In genomic region chr11:64148200-64148916, GRCh38 we compare ENCODE assay signal across 8 cellular contexts. TPM values are rescaled to one million over a fixed set of nuclear protein-coding genes. Genes with fewer than 3 reads are reported as not detected.
DNase-seq lines count a peak whose midpoint lies in the region; ATAC-seq and TF ChIP-seq lines count a peak whose summit lies in the region.

No MANE protein-coding gene starts in this region.

- no peaks in the 10 kb centered on the region for H3K27me3 ChIP-seq in HAP-1 (ENCODE audit: low read depth)
- H3K27me3 ChIP-seq in endodermal cell (ENCODE audit: control insufficient read depth, insufficient read depth, low read length, poor library complexity, severe bottlenecking) = no peaks in the 10 kb centered on the region

- H3K4me1 Mint-ChIP-seq in activated CD8-positive, alpha-beta memory T cell treated with anti-CD3 and anti-CD28 coated beads, Interleukin-2, amount 10 ng/mL, durations not matched to agents 7 days and 5 days = peaks cover 3% of the 10 kb centered on the region
- peaks cover 3% of the 10 kb centered on the region for H3K4me1 Mint-ChIP-seq in endodermal cell

- DNase-seq in AG10803 (ENCODE audit: low read depth) (peak; percentile 66), HAP-1 (ENCODE audit: low spot score in 2 of 2) (peak; percentile 83 to 91), NCI-H82 (lab: John Stamatoyannopoulos, UW) (peak; percentile 84), endodermal cell (peak; percentile 94), midbrain (lab: John Stamatoyannopoulos, UW) (peak; percentile 91)
- DNase-seq in activated CD8-positive, alpha-beta memory T cell treated with anti-CD3 and anti-CD28 coated beads, Interleukin-2, amount 10 ng/mL, durations not matched to agents 7 days and 5 days = peak; percentile 79
- DNase-seq in stimulated activated CD8-positive, alpha-beta memory T cell treated with anti-CD3 and anti-CD28 coated beads, Interleukin-15, amount 100 ng/mL, for 4 hours (ENCODE audit: low read depth in 2 of 2) = peak; percentile 37 to 42

- TF ChIP-seq CTCF in AG10803 (conservative IDR thresholded peaks at IDR 0.05; ENCODE audit: low read length) (peak; percentile 90), endodermal cell (conservative IDR thresholded peaks at IDR 0.05) (peak; percentile 97)

- 30 to 45% methylated on average over 4 to 18 of the region's 19 CpGs for WGBS in endodermal cell (ENCODE audit: insufficient coverage in 1 of 2, insufficient read length in 1 of 2), 2 experiments

- H3K36me3 ChIP-seq in HAP-1 (replicated peaks) = peaks cover 7% of the 10 kb centered on the region
- H3K36me3 ChIP-seq in endodermal cell (ENCODE audit: control insufficient read depth, insufficient read depth, low read length) = no peaks in the 10 kb centered on the region

- in situ Hi-C loops in HAP-1 (cut with MboI; ENCODE audit: low sequenced_read_pairs) = loop anchor here (5.0 kb wide), 1 partner anchor 311 kb away; the partner anchor contains the start of gene MARK2

- CTCF ChIA-PET in activated CD8-positive, alpha-beta memory T cell treated with anti-CD3 and anti-CD28 coated beads, Interleukin-2, amount 10 ng/mL, durations not matched to agents 7 days and 5 days (lab: Charles Lee) = interaction anchor here (0.6 to 9.0 kb wide), 15 partner anchors 10 to 380 kb away, joined by 3 to 123 read pairs (median 3); partner anchors contain the start of genes MARK2 and ZFTA

- peak; percentile 59 for ATAC-seq in activated CD8-positive, alpha-beta memory T cell treated with anti-CD3 and anti-CD28 coated beads, Interleukin-2, amount 10 ng/mL, durations not matched to agents 7 days and 5 days
- ATAC-seq in HG03469 (IDR thresholded peaks at IDR 0.05; ENCODE audit: unreplicated experiment) = no peak

- H3K4me3 Mint-ChIP-seq in activated CD8-positive, alpha-beta memory T cell treated with anti-CD3 and anti-CD28 coated beads, Interleukin-2, amount 10 ng/mL, durations not matched to agents 7 days and 5 days = no peak overlapping the region
- no peak overlapping the region for H3K4me3 Mint-ChIP-seq in endodermal cell

- peak overlapping the region; percentile 93 for H3K27ac ChIP-seq in endodermal cell (ENCODE audit: low read depth, low read length)

- H3K36me3 Mint-ChIP-seq in activated CD8-positive, alpha-beta memory T cell treated with anti-CD3 and anti-CD28 coated beads, Interleukin-2, amount 10 ng/mL, durations not matched to agents 7 days and 5 days = no peaks in the 10 kb centered on the region
- H3K36me3 Mint-ChIP-seq in endodermal cell (ENCODE audit: low read depth) = peaks cover 2% of the 10 kb centered on the region

- no peak overlapping the region for H3K9ac ChIP-seq in endodermal cell (ENCODE audit: extremely low read depth, low read length, poor library complexity, severe bottlenecking)

- H3K4me1 ChIP-seq in HAP-1 (peaks cover 8% of the 10 kb centered on the region; the same call in 1 of the 2 replicates), endodermal cell (ENCODE audit: control insufficient read depth, insufficient read depth, low read length) (no peaks in the 10 kb centered on the region)

- H3K27ac Mint-ChIP-seq in activated CD8-positive, alpha-beta memory T cell treated with anti-CD3 and anti-CD28 coated beads, Interleukin-2, amount 10 ng/mL, durations not matched to agents 7 days and 5 days = no peak overlapping the region
- H3K27ac Mint-ChIP-seq in endodermal cell = no peak overlapping the region

- H3K9me3 ChIP-seq in HAP-1 (no peaks in the 10 kb centered on the region), endodermal cell (ENCODE audit: control insufficient read depth, low read length) (no peaks in the 10 kb centered on the region)

- H3K4me3 ChIP-seq in AG10803 (ENCODE audit: low read length) (no peak overlapping the region), HAP-1 (no peak overlapping the region), endodermal cell (ENCODE audit: low read length) (no peak overlapping the region)

- no peaks in the 10 kb centered on the region for H3K27me3 Mint-ChIP-seq in activated CD8-positive, alpha-beta memory T cell treated with anti-CD3 and anti-CD28 coated beads, Interleukin-2, amount 10 ng/mL, durations not matched to agents 7 days and 5 days
- H3K27me3 Mint-ChIP-seq in endodermal cell (ENCODE audit: insufficient read depth) = peaks cover 4% of the 10 kb centered on the region

- no peaks in the 10 kb centered on the region for H3K9me3 Mint-ChIP-seq in activated CD8-positive, alpha-beta memory T cell treated with anti-CD3 and anti-CD28 coated beads, Interleukin-2, amount 10 ng/mL, durations not matched to agents 7 days and 5 days (ENCODE audit: low read depth)
- H3K9me3 Mint-ChIP-seq in endodermal cell = no peaks in the 10 kb centered on the region

RNA-seq across cellular contexts. Expression of gene MACROD1, which starts 17.6 kb away (rescaled TPM):
- 10 to 100 TPM; 10.1 to 12.3 TPM for total RNA-seq in activated CD8-positive, alpha-beta memory T cell treated with anti-CD3 and anti-CD28 coated beads, Interleukin-2, amount 10 ng/mL, durations not matched to agents 7 days and 5 days
- 10 to 100 TPM; 23.0 to 41.9 TPM for total RNA-seq in endodermal cell
- polyA plus RNA-seq in endodermal cell (2013, experiment 1 of 2) = 26.4 TPM
- polyA plus RNA-seq in endodermal cell (2013, experiment 2 of 2) = 20.9 TPM

RNA-seq across cellular contexts. Expression of gene STIP1, which starts 37.6 kb away (rescaled TPM):
- 100 to 1,000 TPM; 303 to 410 TPM for total RNA-seq in activated CD8-positive, alpha-beta memory T cell treated with anti-CD3 and anti-CD28 coated beads, Interleukin-2, amount 10 ng/mL, durations not matched to agents 7 days and 5 days
- 100 to 1,000 TPM; 230 to 257 TPM for total RNA-seq in endodermal cell
- 193 TPM for polyA plus RNA-seq in endodermal cell (2013, experiment 1 of 2)
- polyA plus RNA-seq in endodermal cell (2013, experiment 2 of 2) = 200 TPM

RNA-seq across cellular contexts. Expression of gene FERMT3, which starts 58.2 kb away (rescaled TPM):
- 100 to 1,000 TPM; 210 to 217 TPM for total RNA-seq in activated CD8-positive, alpha-beta memory T cell treated with anti-CD3 and anti-CD28 coated beads, Interleukin-2, amount 10 ng/mL, durations not matched to agents 7 days and 5 days
- total RNA-seq in endodermal cell = 1 to 10 TPM; 4.2 to 5.3 TPM
- polyA plus RNA-seq in endodermal cell (2013, experiment 1 of 2) = 2.0 TPM
- 1.3 TPM for polyA plus RNA-seq in endodermal cell (2013, experiment 2 of 2)

Comparison
In these comparisons a context has a peak if more than half of its experiments do, and no peak if none do; other contexts are left out.
1. DNase-seq: peak in every context shown above with its lines; median percentile 94 in endodermal cell; 91 in midbrain; 87 in HAP-1; 84 in NCI-H82; 79 in activated CD8-positive, alpha-beta memory T cell treated with anti-CD3 and anti-CD28 coated beads, Interleukin-2, amount 10 ng/mL, durations not matched to agents 7 days and 5 days; 66 in AG10803; 40 in stimulated activated CD8-positive, alpha-beta memory T cell treated with anti-CD3 and anti-CD28 coated beads, Interleukin-15, amount 100 ng/mL, for 4 hours.
2. RNA of gene FERMT3, which starts 58.2 kb away (total RNA-seq): 210 to 217 TPM in activated CD8-positive, alpha-beta memory T cell treated with anti-CD3 and anti-CD28 coated beads, Interleukin-2, amount 10 ng/mL, durations not matched to agents 7 days and 5 days; 4.2 to 5.3 TPM in endodermal cell; every median in the first group is over 10 times any median in the second.